Comparison of ENCODE assay signal across 11 cellular contexts in the genomic region with DNA sequence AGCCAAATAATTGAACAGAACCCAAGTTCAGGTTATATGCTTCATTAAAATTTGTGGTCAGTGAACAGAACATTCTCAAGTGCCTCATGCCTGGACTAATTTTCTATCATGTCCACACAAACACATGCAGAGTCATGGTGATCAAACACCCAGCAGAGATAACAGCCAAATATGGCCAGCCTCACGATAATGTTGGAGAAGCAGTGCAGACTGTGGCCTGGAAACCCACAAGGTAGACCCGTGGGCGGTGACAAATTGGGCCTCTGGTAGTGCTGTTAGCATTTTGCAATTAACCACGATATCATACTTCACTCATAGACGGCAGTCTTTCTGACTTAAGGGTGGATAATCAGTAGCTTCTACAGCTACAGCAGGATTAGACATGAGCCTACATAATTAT.
DNase-seq lines count a peak whose midpoint lies in the region; TF ChIP-seq lines count a peak whose summit lies in the region.
"Had no signal": no experiment of that assay in that cellular context is flagged by ENCODE, and none has a peak within 500 bp of the region (broad histone marks: within the 10 kb centered on the region; RNA-seq: fewer than 3 reads in every experiment).

No MANE protein-coding gene starts in this region.

- no peak for TF ChIP-seq CTCF in astrocyte of the cerebellum (IDR thresholded peaks at IDR 0.05; ENCODE audit: low read depth, low read length, missing control alignments)

- CTCF ChIA-PET in activated naive CD4-positive, alpha-beta T cell treated with anti-CD3 and anti-CD28 coated beads, Interleukin-2, amount 10 ng/mL, durations not matched to agents 7 days and 5 days (lab: Charles Lee), result no interaction called here

- H3K36me3 Mint-ChIP-seq in activated naive CD4-positive, alpha-beta T cell treated with anti-CD3 and anti-CD28 coated beads, Interleukin-2, amount 10 ng/mL, durations not matched to agents 7 days and 5 days, result no peaks in the 10 kb centered on the region

- H3K27me3 Mint-ChIP-seq in activated naive CD4-positive, alpha-beta T cell treated with anti-CD3 and anti-CD28 coated beads, Interleukin-2, amount 10 ng/mL, durations not matched to agents 7 days and 5 days, result peaks cover 22% of the 10 kb centered on the region

- no peak overlapping the region for H3K27ac Mint-ChIP-seq in activated naive CD4-positive, alpha-beta T cell treated with anti-CD3 and anti-CD28 coated beads, Interleukin-2, amount 10 ng/mL, durations not matched to agents 7 days and 5 days

- peak; percentile 59 for DNase-seq in activated CD4-positive, alpha-beta T cell treated with anti-CD3 and anti-CD28 coated beads for 48 hours
- no peak for DNase-seq in activated CD4-positive, alpha-beta T cell treated with anti-CD3 and anti-CD28 coated beads, Interleukin-2, amount 50 U/mL, for 4 hours
- peak; percentile 54 for DNase-seq in KBM-7
- peak; percentile 45 for DNase-seq in astrocyte of the cerebellum (ENCODE audit: low read depth)
- DNase-seq in skeletal muscle cell (ENCODE audit: low read depth), result peak; percentile 53
- no peak for DNase-seq in NCI-H1092 (lab: John Stamatoyannopoulos, UW)
- DNase-seq in activated naive CD4-positive, alpha-beta T cell treated with anti-CD3 and anti-CD28 coated beads, Interleukin-2, amount 10 ng/mL, durations not matched to agents 7 days and 5 days, result no peak
- DNase-seq in iPS-NIHi7 (ENCODE audit: extremely low spot score), result no peak
- DNase-seq: ACHN, NCI-H82 had no signal

- H3K4me3 ChIP-seq in astrocyte of the cerebellum (ENCODE audit: low read depth, low read length), result no peak overlapping the region
- H3K4me3 ChIP-seq in skeletal muscle cell (ENCODE audit: low read depth, low read length), result no peak overlapping the region
- H3K4me3 ChIP-seq: thoracic aorta had no signal

- H3K4me1 Mint-ChIP-seq in activated naive CD4-positive, alpha-beta T cell treated with anti-CD3 and anti-CD28 coated beads, Interleukin-2, amount 10 ng/mL, durations not matched to agents 7 days and 5 days, result no peaks in the 10 kb centered on the region

- H3K9me3 Mint-ChIP-seq in activated naive CD4-positive, alpha-beta T cell treated with anti-CD3 and anti-CD28 coated beads, Interleukin-2, amount 10 ng/mL, durations not matched to agents 7 days and 5 days, result no peaks in the 10 kb centered on the region

- no peak overlapping the region for H3K4me3 Mint-ChIP-seq in activated naive CD4-positive, alpha-beta T cell treated with anti-CD3 and anti-CD28 coated beads, Interleukin-2, amount 10 ng/mL, durations not matched to agents 7 days and 5 days

- in situ Hi-C loops in KBM-7 (cut with MboI; ENCODE audit: low pct_unique_long_range_greater_than_20kb, low sequenced_read_pairs) (no loop called here), astrocyte of the cerebellum (cut with HindIII; ENCODE audit: low sequenced_read_pairs) (no loop called here)

Comparison
In these comparisons a context has a peak if more than half of its experiments do, and no peak if none do; other contexts are left out.
1. DNase-seq: peak in activated CD4-positive, alpha-beta T cell treated with anti-CD3 and anti-CD28 coated beads for 48 hours (single experiment), KBM-7 (single experiment), astrocyte of the cerebellum (single experiment) and skeletal muscle cell (single experiment); none in activated CD4-positive, alpha-beta T cell treated with anti-CD3 and anti-CD28 coated beads, Interleukin-2, amount 50 U/mL, for 4 hours (0 of 2), NCI-H1092 (single experiment), activated naive CD4-positive, alpha-beta T cell treated with anti-CD3 and anti-CD28 coated beads, Interleukin-2, amount 10 ng/mL, durations not matched to agents 7 days and 5 days (single experiment) and iPS-NIHi7 (single experiment).